In the genomic region with DNA sequence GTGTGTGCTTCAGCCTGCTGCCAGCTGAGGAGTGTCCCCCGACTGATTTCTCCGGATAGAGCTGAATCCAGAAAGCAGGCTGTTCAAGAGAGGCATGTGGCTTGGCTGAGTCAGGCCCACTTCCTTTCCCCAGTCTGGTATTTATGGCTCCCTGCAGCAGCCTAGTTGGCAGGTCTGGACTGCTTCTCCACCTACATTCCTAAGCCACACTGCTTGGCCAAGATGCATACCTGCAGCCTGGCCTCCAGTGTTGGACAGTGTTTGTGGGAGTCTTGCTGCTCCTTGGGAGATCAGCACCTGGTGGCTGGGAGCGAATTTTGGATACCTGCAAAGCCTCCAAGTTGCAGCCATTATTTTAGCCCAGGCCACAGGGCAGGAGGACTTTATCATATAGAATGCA, we compare ENCODE assay signal across 1 cellular context.
TF ChIP-seq lines count a peak whose summit lies in the region.

No MANE protein-coding gene starts in this region.

TF ChIP-seq in IMR-90, 13 proteins besides CTCF, POLR2A, EP300 and RAD21 (continued from another document):
- TF ChIP-seq, protein P1, sequence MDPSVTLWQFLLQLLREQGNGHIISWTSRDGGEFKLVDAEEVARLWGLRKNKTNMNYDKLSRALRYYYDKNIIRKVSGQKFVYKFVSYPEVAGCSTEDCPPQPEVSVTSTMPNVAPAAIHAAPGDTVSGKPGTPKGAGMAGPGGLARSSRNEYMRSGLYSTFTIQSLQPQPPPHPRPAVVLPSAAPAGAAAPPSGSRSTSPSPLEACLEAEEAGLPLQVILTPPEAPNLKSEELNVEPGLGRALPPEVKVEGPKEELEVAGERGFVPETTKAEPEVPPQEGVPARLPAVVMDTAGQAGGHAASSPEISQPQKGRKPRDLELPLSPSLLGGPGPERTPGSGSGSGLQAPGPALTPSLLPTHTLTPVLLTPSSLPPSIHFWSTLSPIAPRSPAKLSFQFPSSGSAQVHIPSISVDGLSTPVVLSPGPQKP (IDR thresholded peaks at IDR 0.05; ENCODE audit: borderline replicate concordance, low read depth, low read length): no peak
- no peak for TF ChIP-seq RFX5 (IDR thresholded peaks at IDR 0.05; ENCODE audit: low read depth, low read length)
- no peak for TF ChIP-seq CEBPB (IDR thresholded peaks at IDR 0.05; ENCODE audit: low read depth, low read length)
- TF ChIP-seq, protein P2, sequence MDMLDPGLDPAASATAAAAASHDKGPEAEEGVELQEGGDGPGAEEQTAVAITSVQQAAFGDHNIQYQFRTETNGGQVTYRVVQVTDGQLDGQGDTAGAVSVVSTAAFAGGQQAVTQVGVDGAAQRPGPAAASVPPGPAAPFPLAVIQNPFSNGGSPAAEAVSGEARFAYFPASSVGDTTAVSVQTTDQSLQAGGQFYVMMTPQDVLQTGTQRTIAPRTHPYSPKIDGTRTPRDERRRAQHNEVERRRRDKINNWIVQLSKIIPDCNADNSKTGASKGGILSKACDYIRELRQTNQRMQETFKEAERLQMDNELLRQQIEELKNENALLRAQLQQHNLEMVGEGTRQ (IDR thresholded peaks at IDR 0.05; ENCODE audit: low read depth, low read length): no peak
- no peak for TF ChIP-seq BHLHE40 (IDR thresholded peaks at IDR 0.05; ENCODE audit: low read depth, low read length)
- no peak for TF ChIP-seq MXI1 (IDR thresholded peaks at IDR 0.05; ENCODE audit: borderline replicate concordance, low read depth, low read length)
- TF ChIP-seq SMC3 (IDR thresholded peaks at IDR 0.05; ENCODE audit: low read depth, low read length): no peak
- TF ChIP-seq CHD1 (IDR thresholded peaks at IDR 0.05; ENCODE audit: low read depth, low read length): no peak
- TF ChIP-seq FOS (IDR thresholded peaks at IDR 0.05; ENCODE audit: low read depth, low read length): no peak
- no peak for TF ChIP-seq RCOR1 (IDR thresholded peaks at IDR 0.05; ENCODE audit: insufficient replicate concordance, low read length)
